ENCODE assay signal across 14 cellular contexts in the genomic region with DNA sequence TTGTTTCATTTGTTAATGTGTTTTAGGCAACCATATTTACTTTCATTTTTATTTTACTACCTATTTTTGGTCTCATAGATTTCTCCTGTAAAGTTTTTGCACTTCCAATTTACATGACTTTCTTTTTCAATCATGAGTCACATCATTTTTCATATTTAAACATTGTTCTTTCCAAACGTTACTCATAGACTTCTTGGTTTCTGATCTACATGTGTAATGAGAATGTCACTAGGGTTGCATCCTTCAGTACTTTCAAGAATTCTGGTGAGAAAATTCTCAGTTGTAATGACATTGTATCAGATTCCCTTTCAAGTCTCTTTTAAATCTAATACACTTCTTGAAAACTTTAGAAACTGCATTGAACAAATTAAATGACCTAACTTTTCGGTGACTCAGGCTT.
"Had no signal": no experiment of that assay in that cellular context is flagged by ENCODE, and none has a peak within 500 bp of the region (broad histone marks: within the 10 kb centered on the region; RNA-seq: fewer than 3 reads in every experiment).

No MANE protein-coding gene starts in this region.

- H3K9me3 ChIP-seq: ascending aorta, mucosa of descending colon, right atrium auricular region, transverse colon had no signal

- H3K36me3 Mint-ChIP-seq: activated naive CD8-positive, alpha-beta T cell treated with anti-CD3 and anti-CD28 coated beads, Interleukin-2, amount 10 ng/mL, durations not matched to agents 7 days and 5 days; natural killer cell had no signal

- H3K9me3 Mint-ChIP-seq: activated B cell treated with CpG ODN at 0.5 μM for 24 hours had no signal

- H3K27me3 ChIP-seq: ascending aorta, right atrium auricular region, transverse colon had no signal

- H3K27me3 Mint-ChIP-seq: activated B cell treated with CpG ODN at 0.5 μM for 24 hours; activated naive CD8-positive, alpha-beta T cell treated with anti-CD3 and anti-CD28 coated beads, Interleukin-2, amount 10 ng/mL, durations not matched to agents 7 days and 5 days; T-helper 17 cell had no signal

- DNase-seq: activated B cell treated with CpG ODN at 0.5 μM for 24 hours; activated CD4-positive, alpha-beta T cell treated with anti-CD3 and anti-CD28 coated beads, Interleukin-2, amount 50 U/mL, for 1 hour; activated naive CD8-positive, alpha-beta T cell treated with anti-CD3 and anti-CD28 coated beads, Interleukin-2, amount 10 ng/mL, durations not matched to agents 7 days and 5 days; central memory CD4-positive, alpha-beta T cell; effector CD8-positive, alpha-beta T cell; mucosa of descending colon; natural killer cell; nucleus accumbens; small intestine; T-helper 17 cell; transverse colon had no signal

- H3K27ac ChIP-seq: ascending aorta, coronary artery, right atrium auricular region, transverse colon had no signal

- H3K4me3 ChIP-seq: ascending aorta, coronary artery, mucosa of descending colon, right atrium auricular region, transverse colon had no signal

- H3K27ac Mint-ChIP-seq: activated B cell treated with CpG ODN at 0.5 μM for 24 hours; activated naive CD8-positive, alpha-beta T cell treated with anti-CD3 and anti-CD28 coated beads, Interleukin-2, amount 10 ng/mL, durations not matched to agents 7 days and 5 days; natural killer cell; T-helper 17 cell had no signal

- H3K36me3 ChIP-seq: ascending aorta, right atrium auricular region, transverse colon had no signal

- H3K4me3 Mint-ChIP-seq: activated B cell treated with CpG ODN at 0.5 μM for 24 hours; activated naive CD8-positive, alpha-beta T cell treated with anti-CD3 and anti-CD28 coated beads, Interleukin-2, amount 10 ng/mL, durations not matched to agents 7 days and 5 days; natural killer cell; T-helper 17 cell had no signal

- ATAC-seq: mucosa of descending colon, natural killer cell, T-helper 17 cell had no signal

- H3K4me1 Mint-ChIP-seq: activated B cell treated with CpG ODN at 0.5 μM for 24 hours; activated naive CD8-positive, alpha-beta T cell treated with anti-CD3 and anti-CD28 coated beads, Interleukin-2, amount 10 ng/mL, durations not matched to agents 7 days and 5 days; natural killer cell; T-helper 17 cell had no signal

- H3K4me1 ChIP-seq: ascending aorta, right atrium auricular region, transverse colon had no signal
